9 cellular contexts compared by ENCODE assay signal in genomic region chr5:10030219-10030831, GRCh38.
A peak's percentile ranks its signal among the peaks of the same experiment; 100 is the strongest.
DNase-seq lines count a peak whose midpoint lies in the region; FAIRE-seq and TF ChIP-seq lines count a peak whose summit lies in the region.
"Had no signal": no experiment of that assay in that cellular context is flagged by ENCODE, and none has a peak within 500 bp of the region (broad histone marks: within the 10 kb centered on the region; RNA-seq: fewer than 3 reads in every experiment).

No MANE protein-coding gene starts in this region.

- DNase-seq in NCI-H345 (lab: John Stamatoyannopoulos, UW) (peak; percentile 10), NCI-H345 treated with DMSO at 0.1 percent for 48 hours (lab: John Stamatoyannopoulos, UW; ENCODE audit: unreplicated experiment) (no peak), NT2/D1 (ENCODE audit: low read depth, low spot score) (peak; percentile 48), fibroblast of pulmonary artery (ENCODE audit: low read depth) (peak; percentile 78), small intestine (peak; percentile 10), immature natural killer cell (no peak), NCI-H1048 (lab: John Stamatoyannopoulos, UW) (no peak), amniotic stem cell (lab: John Stamatoyannopoulos, UW) (no peak)

- H3K4me1 Mint-ChIP-seq in immature natural killer cell, result no peaks in the 10 kb centered on the region

- H3K4me1 ChIP-seq in NT2/D1 (ENCODE audit: insufficient read depth, insufficient read length) (no peaks in the 10 kb centered on the region), small intestine (ENCODE audit: control insufficient read depth in 2 of 2, insufficient read depth in 1 of 2, low read depth in 1 of 2, low read length in 1 of 2) (no peaks in the 10 kb centered on the region)

- H3K4me3 ChIP-seq in NT2/D1 (ENCODE audit: insufficient read length, low read depth) (no peak overlapping the region), fibroblast of pulmonary artery (replicated peaks; ENCODE audit: low read depth, low read length) (no peak overlapping the region), small intestine (ENCODE audit: low read depth in 1 of 2, low read length in 2 of 2) (no peak overlapping the region)

- no peak overlapping the region for H3K27ac Mint-ChIP-seq in immature natural killer cell

- peaks cover 2 to 5% (median 2%) of the 10 kb centered on the region in 3 donors for H3K27me3 Mint-ChIP-seq in immature natural killer cell (ENCODE audit: low read depth in 3 of 3)

- H3K4me3 Mint-ChIP-seq in immature natural killer cell, result no peak overlapping the region

- no peaks in the 10 kb centered on the region for H3K36me3 Mint-ChIP-seq in immature natural killer cell

- H3K9me3 ChIP-seq in NT2/D1 (ENCODE audit: insufficient read depth, low read length), result no peaks in the 10 kb centered on the region
- H3K9me3 ChIP-seq in small intestine (ENCODE audit: control insufficient read depth, low read depth), result no peaks in the 10 kb centered on the region

- WGBS in small intestine, 3 donors, result 64 to 89% (median 75%) methylated on average over 2 of the region's 2 CpGs

- H3K9me3 Mint-ChIP-seq in immature natural killer cell, result peaks cover 5 to 18% (median 10%) of the 10 kb centered on the region in 6 donors

- peak; percentile 67 for TF ChIP-seq CTCF in fibroblast of pulmonary artery (IDR thresholded peaks at IDR 0.05; ENCODE audit: low read length, missing control alignments)

- H3K9ac ChIP-seq in NT2/D1 (ENCODE audit: insufficient read length, low read depth), result no peak overlapping the region

- no peak for FAIRE-seq in small intestine (lab: Jason Lieb, UNC)
- FAIRE-seq: endometrium had no signal

- H3K27me3 ChIP-seq in NT2/D1 (ENCODE audit: insufficient read depth, insufficient read length) (no peaks in the 10 kb centered on the region), small intestine (ENCODE audit: control insufficient read depth in 2 of 2, insufficient read depth in 2 of 2, low read length in 2 of 2) (no peaks in the 10 kb centered on the region)

- H3K27ac ChIP-seq in small intestine (ENCODE audit: low read depth in 1 of 2, low read length in 1 of 2), result no peak overlapping the region

- H3K36me3 ChIP-seq in NT2/D1 (ENCODE audit: insufficient read depth, insufficient read length, low read length) (no peaks in the 10 kb centered on the region), small intestine (ENCODE audit: control insufficient read depth in 2 of 2, insufficient read depth in 2 of 2, low read length in 2 of 2) (no peaks in the 10 kb centered on the region)

Comparison
In these comparisons a context has a peak if more than half of its experiments do, and no peak if none do; other contexts are left out.
1. DNase-seq: peak in NCI-H345 (single experiment), NT2/D1 (single experiment), fibroblast of pulmonary artery (single experiment) and small intestine (single experiment); none in NCI-H345 treated with DMSO at 0.1 percent for 48 hours (single experiment), immature natural killer cell (0 of 3), NCI-H1048 (single experiment) and amniotic stem cell (single experiment).